In genomic region chr1:53421208-53421607, GRCh38 we compare ENCODE assay signal across 32 cellular contexts. TPM values are rescaled to one million over a fixed set of nuclear protein-coding genes. Genes with fewer than 3 reads are reported as not detected.
A peak's percentile ranks its signal among the peaks of the same experiment; 100 is the strongest.
DNase-seq lines count a peak whose midpoint lies in the region; ATAC-seq, FAIRE-seq and TF ChIP-seq lines count a peak whose summit lies in the region.
"Had no signal": no experiment of that assay in that cellular context is flagged by ENCODE, and none has a peak within 500 bp of the region (broad histone marks: within the 10 kb centered on the region; RNA-seq: fewer than 3 reads in every experiment).

No MANE protein-coding gene starts in this region.

- H3K27me3 ChIP-seq in HCT116 (ENCODE audit: insufficient read depth, low read length) (no peaks in the 10 kb centered on the region), H1 (replicated peaks in 1 of 4; ENCODE audit: control insufficient read depth in 3 of 4, extremely low read depth in 1 of 4, insufficient read depth in 3 of 4, low read length in 3 of 4) (no peaks in the 10 kb centered on the region), smooth muscle cell (ENCODE audit: low read depth) (no peaks in the 10 kb centered on the region)
- H3K27me3 ChIP-seq: BE2C, BLaER1 had no signal

- H4K20me1 ChIP-seq in HCT116 (ENCODE audit: insufficient read depth) (no peaks in the 10 kb centered on the region), H1 (replicated peaks in 1 of 2; ENCODE audit: control insufficient read depth in 1 of 2, insufficient read depth in 2 of 2, low read length in 2 of 2) (no peaks in the 10 kb centered on the region), smooth muscle cell (ENCODE audit: low read depth) (no peaks in the 10 kb centered on the region)
- H4K20me1 ChIP-seq: BLaER1 had no signal

- H3K4me3 ChIP-seq in HCT116 (replicated peaks in 1 of 2; ENCODE audit: low read depth in 1 of 2, low read length in 2 of 2) (no peak overlapping the region), HEK293 (ENCODE audit: low read depth, low read length) (no peak overlapping the region), H1 (ENCODE audit: extremely low read depth in 1 of 4, insufficient read depth in 2 of 4, low read depth in 3 of 4, low read length in 4 of 4) (no peak overlapping the region), smooth muscle cell (no peak overlapping the region)
- H3K4me3 ChIP-seq: BLaER1, GM12878 had no signal

- H3F3A ChIP-seq in smooth muscle cell (ENCODE audit: low read depth) = no peaks in the 10 kb centered on the region

- TF ChIP-seq POLR2A in HCT116 (IDR thresholded peaks at IDR 0.05; ENCODE audit: borderline replicate concordance, extremely low read depth, insufficient read depth, insufficient read length) (no peak), H1 (IDR thresholded peaks at IDR 0.05; ENCODE audit: control extremely low read depth in 1 of 2, low read depth in 2 of 2, low read length in 2 of 2) (no peak)

- ATAC-seq in HCT116 = no peak
- ATAC-seq: GM12878 had no signal

- H3K18ac ChIP-seq in H1 (ENCODE audit: extremely low read depth, low read length) = no peak overlapping the region

- H4K8ac ChIP-seq in H1 (ENCODE audit: extremely low read depth, insufficient read depth, low read length) = no peak overlapping the region

- H3K4me1 Mint-ChIP-seq in osteocyte (ENCODE audit: unreplicated experiment) (peaks cover 11% of the 10 kb centered on the region), endothelial cell (ENCODE audit: unreplicated experiment) (peaks cover 22% of the 10 kb centered on the region)

- H2BK12ac ChIP-seq in H1 (ENCODE audit: low read depth, low read length) = no peak overlapping the region

- no peak for TF ChIP-seq RAD21 in HCT116 (IDR thresholded peaks at IDR 0.05; ENCODE audit: low read depth)
- TF ChIP-seq RAD21 in H1 (IDR thresholded peaks at IDR 0.05 in 1 of 2, conservative IDR thresholded peaks at IDR 0.05 in 1 of 2; ENCODE audit: low read depth in 2 of 2, low read length in 2 of 2) = no peak

- CTCF ChIA-PET in HCT116 (lab: Charles Lee) = no interaction called here
- CTCF ChIA-PET in HEK293 (lab: Yijun Ruan, JAX) = no interaction called here
- CTCF ChIA-PET in H1 (lab: Charles Lee; ENCODE audit: partially characterized antibody) = no interaction called here

- peaks cover 0 to 13% of the 10 kb centered on the region in 2 experiments; a peak in 2 of 4 replicates for H3K4me1 ChIP-seq in HCT116 (ENCODE audit: control insufficient read depth in 1 of 2, insufficient read depth in 2 of 2, low read length in 2 of 2)
- no peaks in the 10 kb centered on the region for H3K4me1 ChIP-seq in HEK293 (ENCODE audit: control insufficient read depth, insufficient read depth, low read length)
- peaks cover 4 to 15% (median 11%) of the 10 kb centered on the region in 4 experiments; a peak in 5 of 7 replicates for H3K4me1 ChIP-seq in H1 (replicated peaks in 1 of 4; ENCODE audit: control insufficient read depth in 3 of 4, insufficient read depth in 4 of 4, low read length in 3 of 4)
- no peaks in the 10 kb centered on the region for H3K4me1 ChIP-seq in smooth muscle cell (ENCODE audit: low read depth)
- H3K4me1 ChIP-seq: BE2C, BLaER1 had no signal

- H3K4me3 Mint-ChIP-seq in osteocyte (ENCODE audit: unreplicated experiment) = no peak overlapping the region
- no peak overlapping the region for H3K4me3 Mint-ChIP-seq in endothelial cell (ENCODE audit: unreplicated experiment)
- H3K4me3 Mint-ChIP-seq: CD14-positive monocyte; CD4-positive, alpha-beta memory T cell; CD4-positive, CD25-positive, alpha-beta regulatory T cell; CD8-positive, alpha-beta memory T cell had no signal

- no peaks in the 10 kb centered on the region for H3K36me3 ChIP-seq in HCT116 (ENCODE audit: control insufficient read depth in 1 of 2, insufficient read depth in 2 of 2, low read length in 2 of 2)
- no peaks in the 10 kb centered on the region for H3K36me3 ChIP-seq in HEK293 (ENCODE audit: control insufficient read depth in 2 of 2, insufficient read depth in 1 of 2, low read length in 2 of 2)
- H3K36me3 ChIP-seq in H1 (ENCODE audit: control insufficient read depth in 2 of 4, insufficient read depth in 4 of 4, low read length in 3 of 4) = peaks cover 0 to 2% (median 0%) of the 10 kb centered on the region in 4 experiments; a peak in 2 of 8 replicates
- no peaks in the 10 kb centered on the region for H3K36me3 ChIP-seq in smooth muscle cell (ENCODE audit: low read depth)
- H3K36me3 ChIP-seq: BE2C, BLaER1 had no signal

- no peak overlapping the region for H3K56ac ChIP-seq in H1 (replicated peaks; ENCODE audit: insufficient read length, low read depth, low read length)

- no peaks in the 10 kb centered on the region for H3K79me2 ChIP-seq in HCT116 (ENCODE audit: insufficient read depth, low read length)
- no peaks in the 10 kb centered on the region for H3K79me2 ChIP-seq in H1 (ENCODE audit: control insufficient read depth in 1 of 2, insufficient read depth in 2 of 2, low read length in 2 of 2)
- H3K79me2 ChIP-seq in smooth muscle cell (ENCODE audit: low read depth) = no peaks in the 10 kb centered on the region

- H3K9me3 Mint-ChIP-seq in osteocyte (ENCODE audit: unreplicated experiment) (no peaks in the 10 kb centered on the region), endothelial cell (ENCODE audit: unreplicated experiment) (no peaks in the 10 kb centered on the region)

- no peak overlapping the region for H4K91ac ChIP-seq in H1 (replicated peaks; ENCODE audit: insufficient read length, low read length)

- TF ChIP-seq CTCF in HCT116 (IDR thresholded peaks at IDR 0.05 in 2 of 3, conservative IDR thresholded peaks at IDR 0.05 in 1 of 3; ENCODE audit: borderline replicate concordance in 1 of 3, insufficient read depth in 1 of 3, low read depth in 2 of 3, low read length in 2 of 3) (no peak), HEK293 (tag by site-specific recombination; IDR thresholded peaks at IDR 0.05) (no peak), H1 (IDR thresholded peaks at IDR 0.05; ENCODE audit: control extremely low read depth in 1 of 3, insufficient read depth in 1 of 3, low read depth in 1 of 3, low read length in 3 of 3) (no peak), osteocyte (IDR thresholded peaks at IDR 0.05) (no peak), smooth muscle cell (IDR thresholded peaks at IDR 0.05; ENCODE audit: borderline replicate concordance, insufficient read depth, poor library complexity, severe bottlenecking) (no peak), endothelial cell (IDR thresholded peaks at IDR 0.05; ENCODE audit: unreplicated experiment) (no peak)

- H3K36me3 Mint-ChIP-seq in osteocyte (ENCODE audit: unreplicated experiment) (no peaks in the 10 kb centered on the region), endothelial cell (ENCODE audit: low read depth, unreplicated experiment) (no peaks in the 10 kb centered on the region)
- H3K36me3 Mint-ChIP-seq: CD14-positive monocyte; CD4-positive, alpha-beta memory T cell; CD4-positive, CD25-positive, alpha-beta regulatory T cell had no signal

- H3K27me3 Mint-ChIP-seq in osteocyte (ENCODE audit: unreplicated experiment) = peaks cover 35% of the 10 kb centered on the region
- peaks cover 3% of the 10 kb centered on the region for H3K27me3 Mint-ChIP-seq in endothelial cell (ENCODE audit: unreplicated experiment)
- H3K27me3 Mint-ChIP-seq: CD4-positive, alpha-beta memory T cell; CD8-positive, alpha-beta memory T cell had no signal

- no peak overlapping the region for H2AFZ ChIP-seq in HCT116 (ENCODE audit: low read depth, low read length, poor library complexity, severe bottlenecking)
- H2AFZ ChIP-seq in H1 (ENCODE audit: low read length) = no peak overlapping the region
- H2AFZ ChIP-seq in smooth muscle cell (ENCODE audit: low read depth) = no peak overlapping the region

- no peak overlapping the region for H3K4me2 ChIP-seq in HCT116 (ENCODE audit: low read length)
- no peak overlapping the region for H3K4me2 ChIP-seq in H1 (ENCODE audit: insufficient read depth in 1 of 2, low read depth in 2 of 2, low read length in 2 of 2)
- no peak overlapping the region for H3K4me2 ChIP-seq in smooth muscle cell
- H3K4me2 ChIP-seq: BLaER1 had no signal

- no peaks in the 10 kb centered on the region for H3K9me3 ChIP-seq in HCT116 (ENCODE audit: control insufficient read depth in 1 of 2, insufficient read depth in 1 of 2, low read depth in 1 of 2, low read length in 2 of 2)
- no peaks in the 10 kb centered on the region for H3K9me3 ChIP-seq in HEK293 (ENCODE audit: control insufficient read depth, insufficient read depth, low read depth, low read length)
- peaks cover 8 to 15% of the 10 kb centered on the region in 2 experiments; a peak in 3 of 4 replicates for H3K9me3 ChIP-seq in H1 (ENCODE audit: insufficient read depth in 2 of 2, low read depth in 1 of 2, low read length in 1 of 2)
- H3K9me3 ChIP-seq in smooth muscle cell (replicated peaks; ENCODE audit: low read depth) = no peaks in the 10 kb centered on the region
- H3K9me3 ChIP-seq: BE2C, BLaER1 had no signal

- H3K14ac ChIP-seq in H1 (ENCODE audit: insufficient read length) = no peak overlapping the region

- WGBS in H1 (ENCODE audit: extremely low coverage in 1 of 2, insufficient coverage in 1 of 2, insufficient read length in 1 of 2, insufficient replicate concordance in 2 of 2, low coverage in 1 of 2, low lambda C conversion rate in 2 of 2, missing lambda C conversion rate in 1 of 2), 2 experiments = 95% methylated on average over 1 of the region's 1 CpG; no CpG with 5 or more reads in 1 of the 2 experiments
- WGBS in smooth muscle cell (ENCODE audit: low lambda C conversion rate) = 97% methylated on average over 1 of the region's 1 CpG

- no peak overlapping the region for H3K4ac ChIP-seq in H1 (replicated peaks; ENCODE audit: insufficient read length, low read depth, low read length)

- no peak overlapping the region for H4K5ac ChIP-seq in H1 (ENCODE audit: insufficient read length, low read depth, low read length)

- H3K27ac Mint-ChIP-seq in osteocyte (ENCODE audit: unreplicated experiment) (no peak overlapping the region), endothelial cell (ENCODE audit: unreplicated experiment) (no peak overlapping the region)
- H3K27ac Mint-ChIP-seq: CD14-positive monocyte; CD4-positive, alpha-beta memory T cell; CD4-positive, CD25-positive, alpha-beta regulatory T cell had no signal

- no peak overlapping the region for H2BK5ac ChIP-seq in H1 (ENCODE audit: low read depth, low read length)

- TF ChIP-seq EP300 in H1 (IDR thresholded peaks at IDR 0.05; ENCODE audit: borderline replicate concordance in 1 of 2, low read depth in 2 of 2, low read length in 2 of 2) = no peak

- no peaks in the 10 kb centered on the region for H3K9me2 ChIP-seq in HCT116 (ENCODE audit: insufficient read depth)

- RAD21 ChIA-PET in HCT116 (lab: Charles Lee; ENCODE audit: low non-redundant PET in 1 of 2, low total read pairs in 2 of 2, uncharacterized antibody in 2 of 2, unreplicated experiment in 2 of 2) = no interaction called here

- no TSS peak for BruUV-seq in HCT116 (replicated peaks; lab: Mats Ljungman, UMichigan)

- no peak overlapping the region for H3K9ac ChIP-seq in HCT116 (ENCODE audit: low read length)
- H3K9ac ChIP-seq in H1 (replicated peaks in 1 of 4; ENCODE audit: extremely low read depth in 1 of 4, low read depth in 3 of 4, low read length in 3 of 4) = no peak overlapping the region
- no peak overlapping the region for H3K9ac ChIP-seq in smooth muscle cell (ENCODE audit: low read depth)
- H3K9ac ChIP-seq: BLaER1 had no signal

- no peaks in the 10 kb centered on the region for H3K23me2 ChIP-seq in H1 (ENCODE audit: low read depth, low read length)

- H3K27ac ChIP-seq in HCT116 (ENCODE audit: low read depth, low read length) = no peak overlapping the region
- no peak overlapping the region for H3K27ac ChIP-seq in HEK293 (ENCODE audit: extremely low read depth, low read depth, low read length)
- H3K27ac ChIP-seq in H1 (ENCODE audit: low read depth, low read length) = no peak overlapping the region
- H3K27ac ChIP-seq in smooth muscle cell (ENCODE audit: low read depth) = no peak overlapping the region
- H3K27ac ChIP-seq: BLaER1 had no signal

- no peak overlapping the region for H3K23ac ChIP-seq in H1 (ENCODE audit: insufficient read length)

- H2BK120ac ChIP-seq in H1 (replicated peaks; ENCODE audit: low read depth, low read length) = no peak overlapping the region

- 0 out of 2 replicates have a peak overlapping the region, but pooled peaks have one; percentile 7 for H2BK20ac ChIP-seq in H1 (ENCODE audit: low read length)

- no peaks in the 10 kb centered on the region for H3K79me1 ChIP-seq in H1 (ENCODE audit: low read depth, low read length)

- DNase-seq in HCT116 (ENCODE audit: low read depth, low spot score) (no peak), H1 (ENCODE audit: low read depth in 1 of 2, low spot score in 2 of 2) (no peak), osteocyte (ENCODE audit: extremely low spot score, unreplicated experiment) (peak; percentile 21), smooth muscle cell (lab: John Stamatoyannopoulos, UW; ENCODE audit: unreplicated experiment) (no peak), NCI-H510A (lab: John Stamatoyannopoulos, UW) (no peak), endothelial cell (ENCODE audit: low spot score) (no peak)
- no peak for DNase-seq in stimulated activated CD8-positive, alpha-beta memory T cell treated with anti-CD3 and anti-CD28 coated beads, Interleukin-4, amount 100 ng/mL, for 48 hours
- DNase-seq: 8988T; ACHN; BE2C; C1 segment of cervical spinal cord; CD4-positive, alpha-beta memory T cell; CD4-positive, CD25-positive, alpha-beta regulatory T cell; CD8-positive, alpha-beta memory T cell; COR-L47; DMS 273 treated with DMSO at 0.1 percent for 48 hours; DMS153; DMS53; DMS79; DND-41; EL; GDM1 had no signal

- FAIRE-seq in H1 (lab: Jason Lieb, UNC) = no peak
- FAIRE-seq: GM12878, GM12892, GM18507 had no signal

- POLR2A ChIA-PET in HCT116 (lab: Charles Lee) (no interaction called here), HEK293 (lab: Yijun Ruan, JAX) (no interaction called here), H1 (lab: Charles Lee; ENCODE audit: partially characterized antibody) (no interaction called here)

- H2BK15ac ChIP-seq in H1 (ENCODE audit: low read length) = no peak overlapping the region

- intact Hi-C loops in HCT116 (cut with micrococcal nuclease) = no loop called here

- H2AK5ac ChIP-seq in H1 (ENCODE audit: low read depth, low read length) = no peak overlapping the region

RNA-seq across cellular contexts. Expression of gene DMRTB1, which starts 38.0 kb away (rescaled TPM):
- total RNA-seq in HCT116 (2021; ENCODE audit: unreplicated experiment) (not detected), osteocyte (not detected in 2 replicates), smooth muscle cell (not detected in 2 replicates), endothelial cell (ENCODE audit: unreplicated experiment) (not detected)
- polyA plus RNA-seq in HCT116 (2012) = not detected in 2 replicates
- total RNA-seq in H1 (2021; fragmentation: NEBNext Ultra II Directional; extraction: Animal tissue kit (Norgen Biotek cat#: 25700)) = 0.17 and 0.35 TPM in 2 replicates
- polyA plus RNA-seq in H1 (2011; rRNA removed) (0.06 and 0.22 TPM in 2 replicates), smooth muscle cell (not detected in 2 replicates)
- polyA plus RNA-seq in H1 (2011; cell fraction: cytosol; rRNA removed) = 0.14 TPM
- not detected for polyA plus RNA-seq in H1 (2011; cell fraction: nucleus; rRNA removed)
- 0.11 to 0.15 TPM in 2 of 4 replicates, not detected in the others for polyA plus RNA-seq in H1 (2012, experiment 1 of 2)
- not detected for polyA plus RNA-seq in H1 (2012, experiment 2 of 2)
- 0.49 TPM for polyA plus RNA-seq in H1 (2013, experiment 1 of 2)
- polyA plus RNA-seq in H1 (2013, experiment 2 of 2) = 0.40 TPM
- polyA minus RNA-seq in H1 (2011; rRNA and poly(A)+ RNA removed) = not detected in 2 replicates
- not detected for polyA minus RNA-seq in H1 (2011; cell fraction: cytosol; rRNA and poly(A)+ RNA removed)
- polyA minus RNA-seq in H1 (2011; cell fraction: nucleus; rRNA and poly(A)+ RNA removed) = not detected
- total RNA-seq: A673; CD4-positive, alpha-beta memory T cell; CD4-positive, CD25-positive, alpha-beta regulatory T cell; CD8-positive, alpha-beta memory T cell; Daoy; G401; GM12878 had no signal
- polyA plus RNA-seq: AG04450; CD14-positive monocyte; CD4-positive, alpha-beta memory T cell; CD4-positive, CD25-positive, alpha-beta regulatory T cell; CD8-positive, alpha-beta memory T cell; GM12878 had no signal
